In the genomic region with DNA sequence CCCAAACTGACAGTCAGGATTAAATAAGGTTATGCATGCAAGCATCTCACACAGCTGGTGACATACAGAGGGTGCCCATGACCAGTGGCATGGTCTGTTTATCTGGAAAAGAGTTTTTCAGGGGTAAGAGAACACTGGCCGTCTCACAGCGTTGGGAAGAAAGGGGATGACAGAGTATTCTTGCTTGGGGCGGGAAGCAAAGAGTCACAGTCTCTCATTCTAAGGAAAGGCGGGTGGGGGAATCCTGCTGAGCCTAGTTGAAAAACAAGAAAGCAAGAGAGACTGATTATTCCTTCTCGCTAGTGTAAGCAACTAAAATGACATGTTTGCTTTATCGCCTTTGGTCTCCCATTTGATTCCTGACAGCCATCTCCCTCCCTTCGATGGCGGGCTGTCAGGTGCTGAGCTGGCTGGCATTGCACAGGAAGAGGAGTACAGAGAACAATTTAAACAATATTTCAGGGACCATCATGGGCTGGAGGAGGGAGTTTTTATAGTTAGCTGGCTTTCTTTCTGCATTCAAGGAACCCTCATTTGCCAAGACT, we compare ENCODE assay signal across 30 cellular contexts.
"Had no signal": no experiment of that assay in that cellular context is flagged by ENCODE, and none has a peak within 500 bp of the region (broad histone marks: within the 10 kb centered on the region; RNA-seq: fewer than 3 reads in every experiment).

No MANE protein-coding gene starts in this region.

- H3K4me1 Mint-ChIP-seq: immature natural killer cell; stimulated activated memory B cell treated with anti-CD40 and anti-IgM and Interleukin-4, amounts not matched to agents 10 μg/mL and 1 μg/mL and 100 μg/mL, for 72 hours had no signal

- H3K9me3 Mint-ChIP-seq: nephron; stimulated activated memory B cell treated with anti-CD40 and anti-IgM and Interleukin-4, amounts not matched to agents 10 μg/mL and 1 μg/mL and 100 μg/mL, for 72 hours; T-helper 2 cell treated with Interferon-gamma antibody and Interleukin-4, amounts not matched to agents 5 μg/mL and 100 μg/mL, for 36 hours had no signal

- H3K27ac ChIP-seq: body of pancreas, cardiac muscle cell, colonic mucosa, gastrocnemius medialis, parathyroid adenoma, right atrium auricular region, tibial nerve had no signal

- H3K27ac Mint-ChIP-seq: activated naive CD8-positive, alpha-beta T cell; immature natural killer cell; stimulated activated memory B cell treated with anti-CD40 and anti-IgM and Interleukin-4, amounts not matched to agents 10 μg/mL and 1 μg/mL and 100 μg/mL, for 72 hours; T-helper 2 cell treated with Interferon-gamma antibody and Interleukin-4, amounts not matched to agents 5 μg/mL and 100 μg/mL, for 36 hours had no signal

- H3K4me3 Mint-ChIP-seq: activated naive CD8-positive, alpha-beta T cell; immature natural killer cell; nephron; stimulated activated memory B cell treated with anti-CD40 and anti-IgM and Interleukin-4, amounts not matched to agents 10 μg/mL and 1 μg/mL and 100 μg/mL, for 72 hours; T-helper 2 cell treated with Interferon-gamma antibody and Interleukin-4, amounts not matched to agents 5 μg/mL and 100 μg/mL, for 36 hours had no signal

- H3K36me3 ChIP-seq: cardiac muscle cell, colonic mucosa, gastrocnemius medialis, right atrium auricular region, tibial nerve had no signal

- H3K79me2 ChIP-seq: parathyroid adenoma had no signal

- H3K9ac ChIP-seq: parathyroid adenoma had no signal

- ATAC-seq: body of pancreas; gastrocnemius medialis; left colon; stimulated activated memory B cell treated with anti-CD40 and anti-IgM and Interleukin-4, amounts not matched to agents 10 μg/mL and 1 μg/mL and 100 μg/mL, for 72 hours had no signal

- H3K4me2 ChIP-seq: smooth muscle cell had no signal

- H3K36me3 Mint-ChIP-seq: activated naive CD8-positive, alpha-beta T cell; immature natural killer cell; stimulated activated memory B cell treated with anti-CD40 and anti-IgM and Interleukin-4, amounts not matched to agents 10 μg/mL and 1 μg/mL and 100 μg/mL, for 72 hours had no signal

- H3K9me3 ChIP-seq: body of pancreas, colonic mucosa, gastrocnemius medialis, right atrium auricular region, tibial nerve had no signal

- H3K27me3 ChIP-seq: body of pancreas, cardiac muscle cell, colonic mucosa, gastrocnemius medialis, right atrium auricular region, tibial nerve had no signal

- DNase-seq: activated CD4-positive, alpha-beta T cell treated with anti-CD3 and anti-CD28 coated beads for 4 hours; activated CD4-positive, alpha-beta T cell treated with anti-CD3 and anti-CD28 coated beads, Interleukin-2, amount 50 U/mL, for 48 hours; activated CD8-positive, alpha-beta memory T cell treated with anti-CD3 and anti-CD28 coated beads for 24 hours; activated effector memory CD4-positive, alpha-beta T cell treated with Interleukin-2 at 50 U/mL for 16 hours; activated naive CD4-positive, alpha-beta T cell treated with Interleukin-2 at 50 U/mL for 16 hours; aorta; body of pancreas; cerebellar nuclear complex; colonic mucosa; effector memory CD4-positive, alpha-beta T cell; gastrocnemius medialis; head of caudate nucleus; hippocampal formation; immature natural killer cell; kidney; left colon; mammary epithelial cell; nucleus accumbens; stimulated activated CD4-positive, alpha-beta T cell treated with anti-CD3 and anti-CD28 coated beads, Interleukin-1b, Interleukin-23, amount 100 ng/mL, for 48 hours; stimulated activated CD4-positive, alpha-beta T cell treated with anti-CD3 and anti-CD28 coated beads, Interleukin-4, amount 100 ng/mL, for 4 hours; stimulated activated CD8-positive, alpha-beta memory T cell treated with anti-CD3 and anti-CD28 coated beads, Interleukin-4, amount 100 ng/mL, for 48 hours had no signal

- H2AFZ ChIP-seq: parathyroid adenoma had no signal

- H3K4me3 ChIP-seq: body of pancreas, cardiac muscle cell, colonic mucosa, gastrocnemius medialis, right atrium auricular region, smooth muscle cell, tibial nerve had no signal

- H3K4me1 ChIP-seq: body of pancreas, colonic mucosa, gastrocnemius medialis, parathyroid adenoma, right atrium auricular region, tibial nerve had no signal

- H3K27me3 Mint-ChIP-seq: activated naive CD8-positive, alpha-beta T cell; stimulated activated memory B cell treated with anti-CD40 and anti-IgM and Interleukin-4, amounts not matched to agents 10 μg/mL and 1 μg/mL and 100 μg/mL, for 72 hours had no signal
